In the genomic region with DNA sequence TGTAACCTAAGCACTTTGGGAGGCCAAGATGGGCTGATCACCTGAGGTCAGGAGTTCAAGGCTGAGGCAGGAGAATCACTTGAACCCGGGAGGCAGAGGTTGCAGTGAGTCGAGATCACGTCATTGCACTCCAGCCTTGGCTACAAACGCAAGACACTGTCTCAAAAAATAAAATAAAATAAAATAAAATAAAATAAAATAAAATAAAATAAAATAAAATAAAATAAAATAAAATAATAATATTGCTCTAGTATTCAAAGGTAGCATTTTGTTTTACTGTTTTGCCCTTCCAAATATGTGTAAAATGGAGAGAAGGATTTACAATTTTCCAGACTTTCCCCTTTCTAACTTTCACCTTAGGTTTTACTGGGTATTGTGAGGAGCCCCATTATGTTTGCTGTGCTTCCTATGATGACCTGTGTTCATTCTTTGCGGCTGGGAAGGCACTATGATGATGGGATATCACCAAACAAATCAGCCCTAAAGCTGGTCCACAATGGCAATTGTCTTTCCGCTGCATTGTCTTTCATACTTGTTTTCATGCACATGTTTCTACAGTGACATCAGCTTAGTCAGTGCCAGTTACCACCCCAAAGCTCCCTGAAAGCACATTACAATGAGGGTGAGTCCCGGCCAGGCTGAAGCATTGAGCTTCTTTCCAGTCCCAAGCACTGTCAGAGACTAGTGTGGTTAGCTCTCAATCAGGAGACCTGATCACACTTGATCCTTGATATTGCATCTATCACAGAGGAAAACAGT, we compare ENCODE assay signal across 10 cellular contexts. TPM values are rescaled to one million over a fixed set of nuclear protein-coding genes. Genes with fewer than 3 reads are reported as not detected.
DNase-seq lines count a peak whose midpoint lies in the region; ATAC-seq and TF ChIP-seq lines count a peak whose summit lies in the region.
"Had no signal": no experiment of that assay in that cellular context is flagged by ENCODE, and none has a peak within 500 bp of the region (broad histone marks: within the 10 kb centered on the region; RNA-seq: fewer than 3 reads in every experiment).

No MANE protein-coding gene starts in this region.

- H3K9me3 Mint-ChIP-seq in natural killer cell treated with Interleukin-12 subunit alpha and Interleukin-12 subunit beta and Interleukin-15 and Interleukin-18, amount 100 ng/mL, for 72 hours, result no peaks in the 10 kb centered on the region
- H3K9me3 Mint-ChIP-seq in natural killer cell, result no peaks in the 10 kb centered on the region

- intact Hi-C loops in natural killer cell (cut with micrococcal nuclease), result no loop called here

- H3K36me3 Mint-ChIP-seq in natural killer cell treated with Interleukin-12 subunit alpha and Interleukin-12 subunit beta and Interleukin-15 and Interleukin-18, amount 100 ng/mL, for 72 hours, result peaks cover 6% of the 10 kb centered on the region
- no peaks in the 10 kb centered on the region for H3K36me3 Mint-ChIP-seq in natural killer cell

- no peaks in the 10 kb centered on the region for H3K27me3 Mint-ChIP-seq in natural killer cell treated with Interleukin-12 subunit alpha and Interleukin-12 subunit beta and Interleukin-15 and Interleukin-18, amount 100 ng/mL, for 72 hours
- no peaks in the 10 kb centered on the region for H3K27me3 Mint-ChIP-seq in natural killer cell (ENCODE audit: low read depth in 2 of 2)

- DNase-seq in natural killer cell treated with Interleukin-12 subunit alpha and Interleukin-12 subunit beta and Interleukin-15 and Interleukin-18, amount 100 ng/mL, for 72 hours (ENCODE audit: low spot score), result no peak
- DNase-seq in natural killer cell (no peak), UCSD-AML1 (lab: John Stamatoyannopoulos, UW; ENCODE audit: unreplicated experiment) (peak; percentile 6), superior temporal gyrus (ENCODE audit: extremely low spot score) (peak; percentile 95), LoVo (ENCODE audit: low spot score) (no peak), NCI-H2196 (lab: John Stamatoyannopoulos, UW; ENCODE audit: unreplicated experiment) (no peak), dedifferentiated amniotic fluid mesenchymal stem cell (ENCODE audit: extremely low spot score) (no peak)
- DNase-seq: heart right ventricle, testis had no signal

- no peak for TF ChIP-seq CTCF in natural killer cell (IDR thresholded peaks at IDR 0.05)

- peak overlapping the region; percentile 71 to 89 for H3K27ac Mint-ChIP-seq in natural killer cell treated with Interleukin-12 subunit alpha and Interleukin-12 subunit beta and Interleukin-15 and Interleukin-18, amount 100 ng/mL, for 72 hours
- H3K27ac Mint-ChIP-seq in natural killer cell, result no peak overlapping the region

- peak; percentile 32 to 59 for ATAC-seq in natural killer cell treated with Interleukin-12 subunit alpha and Interleukin-12 subunit beta and Interleukin-15 and Interleukin-18, amount 100 ng/mL, for 72 hours
- ATAC-seq in natural killer cell (no peak), HG02798 (IDR thresholded peaks at IDR 0.05; ENCODE audit: poor library complexity, unreplicated experiment) (peak; percentile 84)
- ATAC-seq: heart right ventricle had no signal

- H3K4me3 Mint-ChIP-seq in natural killer cell treated with Interleukin-12 subunit alpha and Interleukin-12 subunit beta and Interleukin-15 and Interleukin-18, amount 100 ng/mL, for 72 hours, result peak overlapping the region; percentile 66
- H3K4me3 Mint-ChIP-seq in natural killer cell, result no peak overlapping the region

- H3K4me1 Mint-ChIP-seq in natural killer cell treated with Interleukin-12 subunit alpha and Interleukin-12 subunit beta and Interleukin-15 and Interleukin-18, amount 100 ng/mL, for 72 hours (ENCODE audit: low read depth in 2 of 2), result peaks cover 41 to 55% of the 10 kb centered on the region in 2 donors
- H3K4me1 Mint-ChIP-seq in natural killer cell, result peaks cover 35 to 48% of the 10 kb centered on the region in 2 donors

RNA-seq across cellular contexts. Expression of gene DTHD1, which starts 50.8 kb away (rescaled TPM):
- 10 to 100 TPM; 12.1 to 12.9 TPM for total RNA-seq in natural killer cell treated with Interleukin-12 subunit alpha and Interleukin-12 subunit beta and Interleukin-15 and Interleukin-18, amount 100 ng/mL, for 72 hours
- 10 to 100 TPM; 67.0 to 95.4 (median 81.5) TPM for total RNA-seq in natural killer cell

Comparison
In these comparisons a context has a peak if more than half of its experiments do, and no peak if none do; other contexts are left out.
1. ATAC-seq: peak in natural killer cell treated with Interleukin-12 subunit alpha and Interleukin-12 subunit beta and Interleukin-15 and Interleukin-18, amount 100 ng/mL, for 72 hours (2 of 2) and HG02798 (single experiment); none in natural killer cell (0 of 3).
2. H3K27ac Mint-ChIP-seq: peak in natural killer cell treated with Interleukin-12 subunit alpha and Interleukin-12 subunit beta and Interleukin-15 and Interleukin-18, amount 100 ng/mL, for 72 hours (2 of 2); none in natural killer cell (0 of 2).
3. RNA of gene DTHD1, which starts 50.8 kb away (total RNA-seq): 67.0 to 95.4 TPM in natural killer cell; 12.1 to 12.9 TPM in natural killer cell treated with Interleukin-12 subunit alpha and Interleukin-12 subunit beta and Interleukin-15 and Interleukin-18, amount 100 ng/mL, for 72 hours; every median in the first group is over 4 times any median in the second.
4. DNase-seq: peak in UCSD-AML1 (single experiment) and superior temporal gyrus (single experiment); none in natural killer cell treated with Interleukin-12 subunit alpha and Interleukin-12 subunit beta and Interleukin-15 and Interleukin-18, amount 100 ng/mL, for 72 hours (single experiment), natural killer cell (single experiment), LoVo (single experiment), NCI-H2196 (single experiment) and dedifferentiated amniotic fluid mesenchymal stem cell (single experiment).